ENCODE assay signal across 16 cellular contexts in genomic region chr11:96412761-96413381, GRCh38.
"Had no signal": no experiment of that assay in that cellular context is flagged by ENCODE, and none has a peak within 500 bp of the region (broad histone marks: within the 10 kb centered on the region; RNA-seq: fewer than 3 reads in every experiment).

No MANE protein-coding gene starts in this region.

- H3K4me1 Mint-ChIP-seq: activated CD4-positive, alpha-beta memory T cell treated with anti-CD3 and anti-CD28 coated beads, Interleukin-2, amount 10 ng/mL, durations not matched to agents 7 days and 5 days had no signal

- H3K9me3 Mint-ChIP-seq: activated CD4-positive, alpha-beta memory T cell treated with anti-CD3 and anti-CD28 coated beads, Interleukin-2, amount 10 ng/mL, durations not matched to agents 7 days and 5 days had no signal

- ATAC-seq: body of pancreas, psoas muscle had no signal

- H3K4me3 Mint-ChIP-seq: activated CD4-positive, alpha-beta memory T cell treated with anti-CD3 and anti-CD28 coated beads, Interleukin-2, amount 10 ng/mL, durations not matched to agents 7 days and 5 days; activated naive CD8-positive, alpha-beta T cell had no signal

- DNase-seq: activated CD4-positive, alpha-beta memory T cell treated with anti-CD3 and anti-CD28 coated beads, Interleukin-2, amount 10 ng/mL, durations not matched to agents 7 days and 5 days; activated CD4-positive, alpha-beta T cell treated with anti-CD3 and anti-CD28 coated beads for 4 hours; activated CD8-positive, alpha-beta memory T cell treated with anti-CD3 and anti-CD28 coated beads, Interleukin-2, amount 50 U/mL, for 4 hours; activated effector memory CD4-positive, alpha-beta T cell treated with anti-CD3 and anti-CD28 coated beads, Interleukin-2, amount 50 U/mL, for 16 hours; activated T-cell treated with anti-CD3 and anti-CD28 coated beads, Interleukin-2, amount 50 U/mL, for 48 hours; amniotic stem cell; body of pancreas; central memory CD4-positive, alpha-beta T cell; colonic mucosa; hypothalamus; psoas muscle; sigmoid colon; stimulated activated CD4-positive, alpha-beta T cell treated with anti-CD3 and anti-CD28 coated beads, Interleukin-12 subunit alpha, Interleukin-12 subunit beta, amount 100 ng/mL, for 4 hours; stimulated activated CD4-positive, alpha-beta T cell treated with anti-CD3 and anti-CD28 coated beads, Interleukin-2, amount 100 ng/mL, for 24 hours; T-helper 2 cell had no signal

- H3K27ac Mint-ChIP-seq: activated CD4-positive, alpha-beta memory T cell treated with anti-CD3 and anti-CD28 coated beads, Interleukin-2, amount 10 ng/mL, durations not matched to agents 7 days and 5 days; activated naive CD8-positive, alpha-beta T cell had no signal
